1 cellular context compared by ENCODE assay signal in genomic region chr13:90287521-90287920, GRCh38.
TF ChIP-seq lines count a peak whose summit lies in the region.

No MANE protein-coding gene starts in this region.

TF ChIP-seq in K562, 482 proteins besides CTCF, POLR2A, EP300 and RAD21 (continued from another document):
- TF ChIP-seq ARID4B (CRISPR knock-in tag; IDR thresholded peaks at IDR 0.05) (no peak), ZNF347 (CRISPR knock-in tag; IDR thresholded peaks at IDR 0.05; ENCODE audit: low read depth) (no peak), FOXM1 (IDR thresholded peaks at IDR 0.05; ENCODE audit: low read depth) (no peak), FOXM1 (CRISPR knock-in tag; IDR thresholded peaks at IDR 0.05; ENCODE audit: low read depth) (no peak), NFATC3 (IDR thresholded peaks at IDR 0.05) (no peak), SNRNP70 (optimal IDR thresholded peaks at IDR 0.05; ENCODE audit: low read depth, low read length) (peak; percentile 69), CBFA2T3 (IDR thresholded peaks at IDR 0.05) (no peak), BRCA1 (IDR thresholded peaks at IDR 0.05) (no peak), BRCA1 (CRISPR knock-in tag; IDR thresholded peaks at IDR 0.05) (peak; percentile 67; the same call in 1 of the 2 replicates), RBBP5 (IDR thresholded peaks at IDR 0.05; ENCODE audit: borderline replicate concordance, insufficient read depth, low read length, poor library complexity, severe bottlenecking) (no peak), ZBTB33 (CRISPR knock-in tag; IDR thresholded peaks at IDR 0.05) (no peak), ELF4 (CRISPR knock-in tag; IDR thresholded peaks at IDR 0.05) (no peak), EP400 (IDR thresholded peaks at IDR 0.05) (no peak), CEBPG (CRISPR knock-in tag; IDR thresholded peaks at IDR 0.05) (peak; percentile 82), CEBPG (tag; conservative IDR thresholded peaks at IDR 0.05 in 1 of 2, IDR thresholded peaks at IDR 0.05 in 1 of 2) (peak; percentile 22 to 56; a peak in 2 of 4 replicates), ZNF217 (CRISPR knock-in tag; IDR thresholded peaks at IDR 0.05) (no peak), ZFP30 (CRISPR knock-in tag; IDR thresholded peaks at IDR 0.05; ENCODE audit: borderline replicate concordance) (no peak), PHB (CRISPR knock-in tag; IDR thresholded peaks at IDR 0.05) (no peak), THRB (CRISPR knock-in tag; conservative IDR thresholded peaks at IDR 0.05) (no peak), NFRKB (IDR thresholded peaks at IDR 0.05; ENCODE audit: low read depth) (no peak), GTF3C2 (IDR thresholded peaks at IDR 0.05; ENCODE audit: borderline replicate concordance, extremely low read depth, insufficient read length) (no peak), ZBTB11 (CRISPR knock-in tag; IDR thresholded peaks at IDR 0.05) (no peak), ZNF41 (CRISPR knock-in tag; conservative IDR thresholded peaks at IDR 0.05) (no peak), ZNF639 (CRISPR knock-in tag; conservative IDR thresholded peaks at IDR 0.05 in 1 of 2, IDR thresholded peaks at IDR 0.05 in 1 of 2) (0 out of 4 replicates have a peak, but pooled peaks of 1 of the 2 experiments have one; percentile 23), TFE3 (CRISPR knock-in tag; IDR thresholded peaks at IDR 0.05) (no peak), TEAD4 (IDR thresholded peaks at IDR 0.05; ENCODE audit: low read length) (no peak), TEAD4 (CRISPR knock-in tag; IDR thresholded peaks at IDR 0.05; ENCODE audit: borderline replicate concordance) (no peak), PHF8 (IDR thresholded peaks at IDR 0.05; ENCODE audit: borderline replicate concordance, low read length) (peak; percentile 5; the same call in 1 of the 2 replicates), TAL1 (IDR thresholded peaks at IDR 0.05) (no peak), MAX (CRISPR knock-in tag; IDR thresholded peaks at IDR 0.05) (no peak), ZNF134 (CRISPR knock-in tag; conservative IDR thresholded peaks at IDR 0.05) (no peak), PYGO2 (tag; IDR thresholded peaks at IDR 0.05) (no peak), ELF1 (tag; IDR thresholded peaks at IDR 0.05) (no peak), SIRT6 (IDR thresholded peaks at IDR 0.05; ENCODE audit: low read depth, low read length) (no peak), PHB2 (IDR thresholded peaks at IDR 0.05; ENCODE audit: low read depth) (no peak), CBX5 (IDR thresholded peaks at IDR 0.05; ENCODE audit: borderline replicate concordance, low read depth) (no peak), MCM2 (IDR thresholded peaks at IDR 0.05; ENCODE audit: low read depth) (no peak), BCOR (IDR thresholded peaks at IDR 0.05) (no peak), ZC3H4 (CRISPR knock-in tag; IDR thresholded peaks at IDR 0.05; ENCODE audit: borderline replicate concordance) (peak; percentile 43; the same call in 1 of the 2 replicates), ATF4 (CRISPR knock-in tag; IDR thresholded peaks at IDR 0.05) (no peak; the same call in 1 of the 2 replicates), RBM25 (IDR thresholded peaks at IDR 0.05; ENCODE audit: low read depth, low read length, severe bottlenecking) (no peak), ZBTB7A (IDR thresholded peaks at IDR 0.05; ENCODE audit: borderline replicate concordance, control insufficient read depth, low read depth, low read length) (no peak), E2F5 (CRISPR knock-in tag; IDR thresholded peaks at IDR 0.05) (no peak), RFX1 (IDR thresholded peaks at IDR 0.05) (no peak)
